Comparison of ENCODE assay signal across 31 cellular contexts in the genomic region with DNA sequence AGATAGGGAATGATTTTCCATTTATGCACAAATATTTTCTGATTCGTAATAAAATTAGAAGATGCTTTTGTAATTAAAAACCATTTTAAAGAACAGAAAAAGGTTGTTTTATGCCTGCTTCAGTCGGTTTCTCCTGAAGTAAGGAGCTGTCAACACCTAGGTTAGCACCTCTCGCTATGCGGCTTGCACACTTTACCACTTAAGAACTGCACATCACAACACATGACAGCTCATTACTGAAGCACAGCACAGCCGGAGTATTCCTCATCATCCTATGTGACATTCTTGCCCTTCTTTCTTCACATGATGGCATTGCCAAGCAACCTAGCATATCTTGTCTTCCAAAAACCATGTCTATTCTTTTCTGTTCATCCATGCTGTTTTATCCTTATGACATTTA. TPM values are rescaled to one million over a fixed set of nuclear protein-coding genes. Genes with fewer than 3 reads are reported as not detected.
"Had no signal": no experiment of that assay in that cellular context is flagged by ENCODE, and none has a peak within 500 bp of the region (broad histone marks: within the 10 kb centered on the region; RNA-seq: fewer than 3 reads in every experiment).

No MANE protein-coding gene starts in this region.

- H3K79me2 ChIP-seq: parathyroid adenoma had no signal

- H2AFZ ChIP-seq: neural progenitor cell, parathyroid adenoma had no signal

- H3K9me3 ChIP-seq: psoas muscle, right lobe of liver, sigmoid colon, stomach, thoracic aorta, thyroid gland, tibial nerve, upper lobe of left lung, vagina had no signal

- H3K4me3 ChIP-seq: neural progenitor cell, ovary, psoas muscle, right lobe of liver, sigmoid colon, stomach, thoracic aorta, thyroid gland, tibial nerve, upper lobe of left lung, vagina had no signal

- H3K4me1 Mint-ChIP-seq: neural progenitor cell had no signal

- H3K4me3 Mint-ChIP-seq: natural killer cell treated with Interleukin-12 subunit alpha and Interleukin-12 subunit beta and Interleukin-15 and Interleukin-18, amount 100 ng/mL, for 72 hours; nephron progenitor cell; neural progenitor cell; stimulated activated effector memory CD8-positive, alpha-beta T cell treated with anti-CD3 and anti-CD28 coated beads, Interleukin-12 subunit alpha, Interleukin-12 subunit beta, amount 100 ng/mL, for 72 hours; stimulated activated naive B cell treated with anti-CD40 and anti-IgM and Interleukin-4, amounts not matched to agents 10 μg/mL and 1 μg/mL and 100 μg/mL, for 72 hours; stimulated activated naive CD8-positive, alpha-beta T cell treated with anti-CD3 and anti-CD28 coated beads, Interleukin-15, Interleukin-2, amounts not matched to agents 100 ng/mL and 50 ng/mL, for 24 hours had no signal

- H3K9me3 Mint-ChIP-seq: natural killer cell treated with Interleukin-12 subunit alpha and Interleukin-12 subunit beta and Interleukin-15 and Interleukin-18, amount 100 ng/mL, for 72 hours; nephron progenitor cell; neural progenitor cell; stimulated activated effector memory CD8-positive, alpha-beta T cell treated with anti-CD3 and anti-CD28 coated beads, Interleukin-12 subunit alpha, Interleukin-12 subunit beta, amount 100 ng/mL, for 72 hours; stimulated activated naive B cell treated with anti-CD40 and anti-IgM and Interleukin-4, amounts not matched to agents 10 μg/mL and 1 μg/mL and 100 μg/mL, for 72 hours; stimulated activated naive CD8-positive, alpha-beta T cell treated with anti-CD3 and anti-CD28 coated beads, Interleukin-15, Interleukin-2, amounts not matched to agents 100 ng/mL and 50 ng/mL, for 24 hours had no signal

- H3K9ac ChIP-seq: neural progenitor cell, parathyroid adenoma had no signal

- DNase-seq: nephron progenitor cell; occipital lobe; ovary; posterior cingulate gyrus; psoas muscle; right cardiac atrium; right lobe of liver; sigmoid colon; small intestine; stimulated activated CD4-positive, alpha-beta T cell treated with anti-CD3 and anti-CD28 coated beads, Interleukin-15, amount 100 ng/mL, for 24 hours; stimulated activated CD4-positive, alpha-beta T cell treated with anti-CD3 and anti-CD28 coated beads, Interleukin-2, amount 100 ng/mL, for 24 hours; stimulated activated CD4-positive, alpha-beta T cell treated with anti-CD3 and anti-CD28 coated beads, Interleukin-2, amount 100 ng/mL, for 48 hours; stimulated activated CD4-positive, alpha-beta T cell treated with anti-CD3 and anti-CD28 coated beads, Interleukin-4, amount 100 ng/mL, for 24 hours; stimulated activated naive B cell treated with anti-CD40 and anti-IgM and Interleukin-4, amounts not matched to agents 10 μg/mL and 1 μg/mL and 100 μg/mL, for 72 hours; stimulated activated naive CD4-positive, alpha-beta T cell treated with Interleukin-2 at 50 U/mL for 16 hours; stomach; thyroid gland; trophoblast cell; upper lobe of left lung had no signal

- H3K36me3 ChIP-seq: neural progenitor cell, ovary, right lobe of liver, sigmoid colon, stomach, thoracic aorta, thyroid gland, tibial nerve, upper lobe of left lung, vagina had no signal

- H3K27me3 ChIP-seq: ovary, vagina had no signal

- ATAC-seq: psoas muscle; stimulated activated effector memory CD8-positive, alpha-beta T cell treated with anti-CD3 and anti-CD28 coated beads, Interleukin-12 subunit alpha, Interleukin-12 subunit beta, amount 100 ng/mL, for 72 hours; stimulated activated naive B cell treated with anti-CD40 and anti-IgM and Interleukin-4, amounts not matched to agents 10 μg/mL and 1 μg/mL and 100 μg/mL, for 72 hours had no signal

- H3K4me2 ChIP-seq: neural progenitor cell had no signal

- H3K27ac Mint-ChIP-seq: natural killer cell treated with Interleukin-12 subunit alpha and Interleukin-12 subunit beta and Interleukin-15 and Interleukin-18, amount 100 ng/mL, for 72 hours; nephron progenitor cell; neural progenitor cell; progenitor cell of endocrine pancreas; stimulated activated effector memory CD8-positive, alpha-beta T cell treated with anti-CD3 and anti-CD28 coated beads, Interleukin-12 subunit alpha, Interleukin-12 subunit beta, amount 100 ng/mL, for 72 hours; stimulated activated naive B cell treated with anti-CD40 and anti-IgM and Interleukin-4, amounts not matched to agents 10 μg/mL and 1 μg/mL and 100 μg/mL, for 72 hours; stimulated activated naive CD8-positive, alpha-beta T cell treated with anti-CD3 and anti-CD28 coated beads, Interleukin-15, Interleukin-2, amounts not matched to agents 100 ng/mL and 50 ng/mL, for 24 hours had no signal

- H3K36me3 Mint-ChIP-seq: natural killer cell treated with Interleukin-12 subunit alpha and Interleukin-12 subunit beta and Interleukin-15 and Interleukin-18, amount 100 ng/mL, for 72 hours; neural progenitor cell; stimulated activated effector memory CD8-positive, alpha-beta T cell treated with anti-CD3 and anti-CD28 coated beads, Interleukin-12 subunit alpha, Interleukin-12 subunit beta, amount 100 ng/mL, for 72 hours; stimulated activated naive B cell treated with anti-CD40 and anti-IgM and Interleukin-4, amounts not matched to agents 10 μg/mL and 1 μg/mL and 100 μg/mL, for 72 hours had no signal

- H3K27ac ChIP-seq: neural progenitor cell, ovary, parathyroid adenoma, psoas muscle, right lobe of liver, sigmoid colon, stomach, thoracic aorta, thyroid gland, tibial nerve, upper lobe of left lung, vagina had no signal

RNA-seq across cellular contexts. Expression of a gene that starts 5.4 kb away (rescaled TPM):
- total RNA-seq: natural killer cell treated with Interleukin-12 subunit alpha and Interleukin-12 subunit beta and Interleukin-15 and Interleukin-18, amount 100 ng/mL, for 72 hours; osteoblast; psoas muscle; renal cortical epithelial cell; right lobe of liver; sigmoid colon; subcutaneous adipose tissue; thoracic aorta; thyroid gland; tibial nerve had no signal
